7 cellular contexts compared by ENCODE assay signal in the genomic region with DNA sequence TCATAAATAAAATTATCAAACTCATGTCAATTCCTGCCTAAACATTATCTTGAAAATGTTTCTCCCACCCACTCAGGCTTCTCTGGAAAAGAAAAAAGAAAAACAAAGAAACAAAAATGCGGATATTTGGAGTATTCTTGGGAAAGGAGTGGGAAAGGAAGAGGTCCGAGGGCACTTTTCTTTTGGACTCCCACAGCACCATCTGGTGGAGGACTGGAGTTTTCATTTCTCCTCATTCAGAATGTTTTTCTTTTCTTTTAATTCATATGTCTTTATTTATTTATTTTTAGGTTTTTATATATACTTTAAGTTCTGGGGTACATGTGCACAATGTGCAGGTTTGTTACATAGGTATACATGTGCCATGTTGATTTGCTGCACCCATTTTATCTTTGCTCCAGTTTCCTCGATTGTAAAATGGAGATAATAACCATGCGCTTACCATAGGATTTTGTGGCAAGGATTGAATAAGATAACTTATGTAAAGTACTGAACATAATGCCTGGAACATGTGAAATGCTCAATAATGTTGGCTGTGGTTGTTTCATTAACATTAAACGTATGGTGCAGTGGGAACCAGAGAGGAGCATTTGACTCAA. TPM values are rescaled to one million over a fixed set of nuclear protein-coding genes. Genes with fewer than 3 reads are reported as not detected.
DNase-seq lines count a peak whose midpoint lies in the region; ATAC-seq and TF ChIP-seq lines count a peak whose summit lies in the region.

No MANE protein-coding gene starts in this region.

- no peak for ATAC-seq in HG02884 (IDR thresholded peaks at IDR 0.05; ENCODE audit: unreplicated experiment)
- ATAC-seq in GM21381 (IDR thresholded peaks at IDR 0.05; ENCODE audit: unreplicated experiment), result no peak
- no peak for ATAC-seq in HG02571 (IDR thresholded peaks at IDR 0.05; ENCODE audit: unreplicated experiment)

- no peaks in the 10 kb centered on the region for H3K4me1 ChIP-seq in endodermal cell (ENCODE audit: control insufficient read depth, insufficient read depth, low read length)

- WGBS in endodermal cell (ENCODE audit: insufficient coverage in 1 of 2, insufficient read length in 1 of 2), 2 experiments, result 56% methylated on average over 5 of the region's 5 CpGs; no CpG with 5 or more reads in 1 of the 2 experiments

- H3K4me3 Mint-ChIP-seq in endodermal cell, result no peak overlapping the region

- H3K27ac ChIP-seq in endodermal cell (ENCODE audit: low read depth, low read length), result no peak overlapping the region

- DNase-seq in GM03348 (ENCODE audit: low spot score) (peak; percentile 40), MV-4-11 (lab: John Stamatoyannopoulos, UW) (peak; percentile 18), endodermal cell (peak; percentile 61), pons (ENCODE audit: low spot score) (peak; percentile 26)

- no peak overlapping the region for H3K9ac ChIP-seq in endodermal cell (ENCODE audit: extremely low read depth, low read length, poor library complexity, severe bottlenecking)

- H3K4me1 Mint-ChIP-seq in endodermal cell, result peaks cover 20% of the 10 kb centered on the region

- H3K27me3 Mint-ChIP-seq in endodermal cell (ENCODE audit: insufficient read depth), result peaks cover 56% of the 10 kb centered on the region

- peaks cover 4% of the 10 kb centered on the region for H3K9me3 Mint-ChIP-seq in endodermal cell

- H3K27me3 ChIP-seq in endodermal cell (ENCODE audit: control insufficient read depth, insufficient read depth, low read length, poor library complexity, severe bottlenecking), result no peaks in the 10 kb centered on the region

- no peaks in the 10 kb centered on the region for H3K9me3 ChIP-seq in endodermal cell (ENCODE audit: control insufficient read depth, low read length)

- TF ChIP-seq CTCF in endodermal cell (conservative IDR thresholded peaks at IDR 0.05), result peak; percentile 90

- H3K27ac Mint-ChIP-seq in endodermal cell, result no peak overlapping the region

- H3K4me3 ChIP-seq in endodermal cell (ENCODE audit: low read length), result no peak overlapping the region

- H3K36me3 ChIP-seq in endodermal cell (ENCODE audit: control insufficient read depth, insufficient read depth, low read length), result no peaks in the 10 kb centered on the region

- H3K36me3 Mint-ChIP-seq in endodermal cell (ENCODE audit: low read depth), result peaks cover 6% of the 10 kb centered on the region

RNA-seq across cellular contexts. Expression of a gene that starts 8.0 kb away (rescaled TPM):
- 1 to 10 TPM; 2.4 to 4.6 TPM for total RNA-seq in endodermal cell
- polyA plus RNA-seq in endodermal cell (2013, experiment 1 of 2), result 0.64 TPM
- polyA plus RNA-seq in endodermal cell (2013, experiment 2 of 2), result 1.2 TPM
